19 cellular contexts compared by ENCODE assay signal in the genomic region with DNA sequence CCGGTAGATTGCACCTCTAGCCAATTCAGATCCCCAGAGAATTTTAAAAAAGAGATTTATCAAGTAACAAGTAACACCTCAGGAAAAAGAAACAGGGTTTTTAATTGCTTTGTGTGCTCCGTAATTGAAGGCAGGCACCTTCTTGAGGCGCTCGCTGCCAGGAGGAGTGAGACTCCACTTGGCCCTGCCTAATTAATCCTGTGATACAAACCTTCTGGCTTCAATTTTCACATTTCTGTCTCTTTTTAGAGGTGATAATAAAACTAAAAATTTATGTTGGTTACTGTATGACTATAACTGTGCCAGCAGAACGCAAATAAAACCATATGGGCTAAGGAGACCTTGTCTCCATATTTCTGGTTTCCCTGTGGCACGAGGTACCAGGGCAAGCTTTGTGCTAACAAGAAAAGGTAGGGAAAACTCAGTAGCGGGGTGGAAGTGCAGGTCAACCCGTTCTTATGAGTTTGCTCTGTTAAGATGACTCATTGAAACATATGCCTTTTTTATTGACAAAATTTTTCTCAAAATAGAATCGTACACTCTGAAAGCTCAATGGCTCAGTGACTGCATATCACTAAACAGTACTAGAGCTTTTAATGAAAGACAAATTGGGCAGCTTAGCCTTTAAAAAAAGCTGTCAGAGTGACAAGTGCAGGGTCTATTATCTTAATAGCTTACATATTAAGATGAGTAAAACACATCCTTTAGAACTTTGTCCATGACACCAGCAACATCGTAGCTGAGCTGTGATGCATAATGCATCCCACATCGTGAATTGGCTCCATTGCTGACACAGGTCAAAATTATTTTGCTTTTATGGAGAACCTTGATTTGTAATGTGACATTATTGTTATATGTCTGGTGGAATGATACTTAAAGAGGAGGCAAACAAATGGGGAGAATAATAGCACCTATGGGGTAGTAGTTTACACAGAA.
DNase-seq lines count a peak whose midpoint lies in the region; ATAC-seq and TF ChIP-seq lines count a peak whose summit lies in the region.
"Had no signal": no experiment of that assay in that cellular context is flagged by ENCODE, and none has a peak within 500 bp of the region (broad histone marks: within the 10 kb centered on the region; RNA-seq: fewer than 3 reads in every experiment).

No MANE protein-coding gene starts in this region.

- H3K4me1 ChIP-seq in right lobe of liver: no peaks in the 10 kb centered on the region
- H3K4me1 ChIP-seq: thyroid gland had no signal

- no peak for ATAC-seq in HG02884 (IDR thresholded peaks at IDR 0.05; ENCODE audit: unreplicated experiment)
- no peak for ATAC-seq in right lobe of liver
- ATAC-seq: activated CD8-positive, alpha-beta T cell treated with anti-CD3 and anti-CD28 coated beads, Interleukin-2, amount 10 ng/mL, durations not matched to agents 7 days and 5 days had no signal

- WGBS in right lobe of liver (ENCODE audit: insufficient coverage, low coverage, low lambda C conversion rate, missing lambda C conversion rate): 55% methylated on average over 11 of the region's 11 CpGs

- intact Hi-C loops in right lobe of liver (cut with DNase I): no loop called here

- H3K27ac ChIP-seq in SK-N-MC (0 out of 2 replicates have a peak overlapping the region, but pooled peaks have one; percentile 7), right lobe of liver (no peak overlapping the region)
- H3K27ac ChIP-seq: neutrophil, thyroid gland had no signal

- H3K9ac ChIP-seq in SK-N-MC (ENCODE audit: insufficient read length): no peak overlapping the region
- H3K9ac ChIP-seq: SK-N-SH had no signal

- no peak for TF ChIP-seq POLR2A in right lobe of liver (IDR thresholded peaks at IDR 0.05)

- H3K4me3 ChIP-seq in SK-N-MC (no peak overlapping the region), right lobe of liver (no peak overlapping the region)
- H3K4me3 ChIP-seq: thyroid gland had no signal

- H3K9me3 ChIP-seq in SK-N-MC (ENCODE audit: low read depth, low read length) (no peaks in the 10 kb centered on the region), right lobe of liver (no peaks in the 10 kb centered on the region)
- H3K9me3 ChIP-seq: neutrophil, SK-N-SH, thyroid gland had no signal

- H3K36me3 ChIP-seq in SK-N-MC (ENCODE audit: insufficient read depth, low read length) (no peaks in the 10 kb centered on the region), right lobe of liver (no peaks in the 10 kb centered on the region)
- H3K36me3 ChIP-seq: neutrophil, thyroid gland had no signal

- DNase-seq in DMS53 treated with DMSO at 0.1 percent for 48 hours (lab: John Stamatoyannopoulos, UW; ENCODE audit: unreplicated experiment): peak; percentile 49
- DNase-seq in NCI-H2081 (lab: John Stamatoyannopoulos, UW): peak; percentile 34 to 75
- no peak for DNase-seq in SK-N-MC (ENCODE audit: low read depth, low spot score)
- DNase-seq in kidney tubule cell (ENCODE audit: low spot score): peak; percentile 52
- DNase-seq in H4 (ENCODE audit: low spot score): no peak
- no peak for DNase-seq in right lobe of liver
- DNase-seq in activated CD4-positive, CD25-positive, alpha-beta regulatory T cell treated with anti-CD3 and anti-CD28 coated beads, Interleukin-2, amount 50 U/mL, for 72 hours: no peak
- DNase-seq: activated B cell treated with CpG ODN at 0.5 μM for 24 hours; activated CD8-positive, alpha-beta T cell treated with anti-CD3 and anti-CD28 coated beads, Interleukin-2, amount 10 ng/mL, durations not matched to agents 7 days and 5 days; activated naive CD4-positive, alpha-beta T cell treated with Interleukin-2 at 50 U/mL for 16 hours; activated T-cell treated with anti-CD3 and anti-CD28 coated beads, Interleukin-2, amount 50 U/mL, for 24 hours; CD4-positive, CD25-positive, alpha-beta regulatory T cell; NCI-H524 treated with DMSO at 0.1 percent for 48 hours; retina; SK-N-SH; stimulated activated CD4-positive, alpha-beta T cell treated with anti-CD3 and anti-CD28 coated beads, Interleukin-15, amount 100 ng/mL, for 24 hours; thyroid gland had no signal

- TF ChIP-seq CTCF in right lobe of liver (IDR thresholded peaks at IDR 0.05): no peak

- H3K27me3 ChIP-seq in right lobe of liver: no peaks in the 10 kb centered on the region
- H3K27me3 ChIP-seq: neutrophil, thyroid gland had no signal

Comparison
In these comparisons a context has a peak if more than half of its experiments do, and no peak if none do; other contexts are left out.
1. DNase-seq: peak in DMS53 treated with DMSO at 0.1 percent for 48 hours (single experiment), NCI-H2081 (2 of 2) and kidney tubule cell (single experiment); none in SK-N-MC (single experiment), H4 (single experiment), right lobe of liver (0 of 3) and activated CD4-positive, CD25-positive, alpha-beta regulatory T cell treated with anti-CD3 and anti-CD28 coated beads, Interleukin-2, amount 50 U/mL, for 72 hours (single experiment).